ENCODE assay signal across 8 cellular contexts in genomic region chr1:154971341-154971998, GRCh38. TPM values are rescaled to one million over a fixed set of nuclear protein-coding genes. Genes with fewer than 3 reads are reported as not detected.
DNase-seq lines count a peak whose midpoint lies in the region; ATAC-seq, FAIRE-seq and TF ChIP-seq lines count a peak whose summit lies in the region.

No MANE protein-coding gene starts in this region.

- no peak for TF ChIP-seq EP300 in GM12878 (IDR thresholded peaks at IDR 0.05; ENCODE audit: borderline replicate concordance in 1 of 2, control insufficient read depth in 1 of 2, low read depth in 2 of 2, low read length in 2 of 2)

- H2AFZ ChIP-seq in GM12878 (ENCODE audit: control insufficient read depth, low read depth, low read length): no peak overlapping the region

- in situ Hi-C loops in GM12878 (cut with MboI): no loop called here

- SMC1A ChIA-PET in GM12878 (lab: Charles Lee; ENCODE audit: uncharacterized antibody, unreplicated experiment): interaction anchor here (1.3 to 3.2 kb wide), 7 partner anchors 10 to 412 kb away, joined by 3 to 21 read pairs (median 6); partner anchors contain the start of genes FLAD1, KCNN3, PBXIP1 and PYGO2

- H3K4me3 ChIP-seq in heart left ventricle: peak overlapping the region in 10 of 12 donors; percentile 25 to 84 (median 58)
- peak overlapping the region; percentile 63; the same call in 1 of the 2 replicates for H3K4me3 ChIP-seq in GM12878
- H3K4me3 ChIP-seq in lung: no peak overlapping the region
- H3K4me3 ChIP-seq in vagina: peak overlapping the region; percentile 46 to 72

- H4K20me1 ChIP-seq in GM12878 (ENCODE audit: control insufficient read depth, insufficient read depth): no peaks in the 10 kb centered on the region

- FAIRE-seq in GM12878 (lab: Jason Lieb, UNC): no peak

- POLR2A ChIA-PET in GM12878 (lab: Charles Lee): interaction anchor here (0.7 to 9.8 kb wide), 16 partner anchors 8 to 343 kb away, joined by 3 to 140 read pairs (median 4); partner anchors contain the start of genes CLK2, FLAD1, PBXIP1 and PMVK

- peaks cover 58% of the 10 kb centered on the region for H3K79me2 ChIP-seq in GM12878 (ENCODE audit: control insufficient read depth, insufficient read depth, low read length)

- RAD21 ChIA-PET in GM12878 (lab: Charles Lee; ENCODE audit: unreplicated experiment): interaction anchor here (0.9 to 2.8 kb wide), 9 partner anchors 10 to 114 kb away, joined by 3 to 20 read pairs (median 4); partner anchors contain the start of genes FLAD1, PBXIP1, PMVK and PYGO2

- CTCF ChIA-PET in GM12878 (lab: Yijun Ruan, JAX): interaction anchor here (0.6 to 20.6 kb wide), 11 partner anchors 10 to 103 kb away, joined by 3 to 226 read pairs (median 4); partner anchors contain the start of genes ADAM15, LENEP, PBXIP1 and PMVK

- intact Hi-C loops in heart left ventricle (cut with DNase I): loop anchor here in 4 of 10 donors (2.0 to 5.0 kb wide), 4 partner anchors 29 to 81 kb away; partner anchors contain the start of genes ADAM15 (in 1 of the 4) and PMVK (in 1 of the 4)
- intact Hi-C loops in Right ventricle myocardium inferior (cut with DNase I): loop anchor here (2.0 to 5.0 kb wide), 3 partner anchors 35 to 79 kb away; partner anchors contain the start of genes ADAM15 and PMVK
- intact Hi-C loops in GM12878 (cut with micrococcal nuclease; ENCODE audit: unreplicated experiment): loop anchor here (5.0 kb wide), 1 partner anchor 91 kb away; the partner anchor contains the start of gene EFNA4
- intact Hi-C loops in vagina (cut with DNase I): no loop called here

- H3K27me3 ChIP-seq in heart left ventricle (no peaks in the 10 kb centered on the region), GM12878 (replicated peaks in 1 of 2; ENCODE audit: control insufficient read depth in 2 of 2, insufficient read depth in 2 of 2, low read length in 1 of 2) (no peaks in the 10 kb centered on the region), lung (ENCODE audit: control insufficient read depth, insufficient read depth) (no peaks in the 10 kb centered on the region), vagina (no peaks in the 10 kb centered on the region)

- BruUV-seq in GM12878 (replicated peaks; lab: Mats Ljungman, UMichigan): no TSS peak

- H3K9me3 ChIP-seq in heart left ventricle (no peaks in the 10 kb centered on the region), GM12878 (replicated peaks; ENCODE audit: control insufficient read depth, insufficient read depth, low read length) (no peaks in the 10 kb centered on the region), lung (ENCODE audit: control insufficient read depth in 2 of 2, insufficient read depth in 1 of 2, low read length in 1 of 2) (no peaks in the 10 kb centered on the region), vagina (no peaks in the 10 kb centered on the region)

- no peak for TF ChIP-seq RAD21 in GM12878 (IDR thresholded peaks at IDR 0.05; ENCODE audit: insufficient read depth, low read depth, low read length)

- H3K4me1 ChIP-seq in heart left ventricle (peaks cover 22 to 84% (median 63%) of the 10 kb centered on the region in 12 donors), GM12878 (ENCODE audit: control insufficient read depth, insufficient read depth, low read length) (peaks cover 23% of the 10 kb centered on the region), lung (ENCODE audit: control insufficient read depth in 2 of 2, insufficient read depth in 2 of 2, low read length in 2 of 2) (peaks cover 5 to 22% of the 10 kb centered on the region in 2 donors), vagina (peaks cover 65% of the 10 kb centered on the region)

- 20 to 36% (median 25%) methylated on average over 10 of the region's 10 CpGs for WGBS in heart left ventricle, 4 donors
- over 99% methylated on average over 10 of the region's 10 CpGs for WGBS in GM12878 (ENCODE audit: insufficient coverage, insufficient replicate concordance, low lambda C conversion rate, missing lambda C conversion rate)
- WGBS in lung, 2 donors: 33 to 60% methylated on average over 10 of the region's 10 CpGs

- no peak for TF ChIP-seq CTCF in heart left ventricle (IDR thresholded peaks at IDR 0.05)
- TF ChIP-seq CTCF in GM12878 (IDR thresholded peaks at IDR 0.05 in 2 of 3, conservative IDR thresholded peaks at IDR 0.05 in 1 of 3; ENCODE audit: control insufficient read depth in 2 of 3, extremely low read depth in 1 of 3, insufficient read depth in 1 of 3, low read depth in 3 of 3, low read length in 3 of 3): no peak
- no peak for TF ChIP-seq CTCF in lung (IDR thresholded peaks at IDR 0.05; ENCODE audit: control extremely low read depth, extremely low read depth)
- no peak for TF ChIP-seq CTCF in vagina (IDR thresholded peaks at IDR 0.05)

- no peak for ATAC-seq in heart left ventricle
- ATAC-seq in Right ventricle myocardium inferior: no peak
- no peak for ATAC-seq in GM12878
- ATAC-seq in lung (ENCODE audit: insufficient read depth, low FRiP score): no peak
- ATAC-seq in HG03139 (IDR thresholded peaks at IDR 0.05; ENCODE audit: unreplicated experiment): no peak
- ATAC-seq in GM21360 (IDR thresholded peaks at IDR 0.05; ENCODE audit: unreplicated experiment): no peak

- H3K27ac ChIP-seq in heart left ventricle (peak overlapping the region; percentile 89 to 99 (median 99)), GM12878 (ENCODE audit: control insufficient read depth, insufficient read depth) (peak overlapping the region; percentile 65), lung (ENCODE audit: low read depth in 1 of 2, low read length in 1 of 2) (peak overlapping the region; percentile 94 to 96), vagina (peak overlapping the region; percentile 99)

- peak overlapping the region; percentile 74 for H3K4me2 ChIP-seq in GM12878 (ENCODE audit: control insufficient read depth, insufficient read depth)

- TF ChIP-seq POLR2A in heart left ventricle (IDR thresholded peaks at IDR 0.05) (no peak), GM12878 (IDR thresholded peaks at IDR 0.05; ENCODE audit: low read depth, low read length) (no peak), vagina (IDR thresholded peaks at IDR 0.05) (no peak)

- H3K36me3 ChIP-seq in heart left ventricle: peaks cover 0 to 32% (median 20%) of the 10 kb centered on the region in 9 donors
- peaks cover 4 to 8% of the 10 kb centered on the region in 2 experiments; a peak in 3 of 4 replicates for H3K36me3 ChIP-seq in GM12878 (ENCODE audit: control insufficient read depth in 2 of 2, insufficient read depth in 2 of 2, low read length in 1 of 2)
- H3K36me3 ChIP-seq in lung (ENCODE audit: control insufficient read depth in 2 of 2, insufficient read depth in 2 of 2, low read length in 2 of 2): peaks cover 8 to 23% of the 10 kb centered on the region in 2 donors
- peaks cover 0 to 6% of the 10 kb centered on the region in 2 donors for H3K36me3 ChIP-seq in vagina

- DNase-seq in heart left ventricle (peak in 2 of 5 donors; percentile 65 to 73), Right ventricle myocardium inferior (ENCODE audit: missing footprints) (no peak), GM12878 (ENCODE audit: low read depth, low spot score) (no peak), lung (ENCODE audit: low spot score) (no peak), vagina (ENCODE audit: extremely low spot score in 2 of 2) (no peak), 8988T (no peak)

- H3K9ac ChIP-seq in GM12878 (ENCODE audit: control insufficient read depth, insufficient read depth, low read length): peak overlapping the region; percentile 52

RNA-seq across cellular contexts. Expression of gene SHC1, which starts 0.9 kb away (rescaled TPM):
- total RNA-seq in heart left ventricle: 100 to 1,000 TPM in 1 of 9 donors, 10 to 100 TPM in 8; 38.8 to 115 (median 62.4) TPM
- 10 to 100 TPM; 23.6 to 93.7 TPM for polyA plus RNA-seq in heart left ventricle
- total RNA-seq in Right ventricle myocardium inferior: 60.4 TPM
- total RNA-seq in GM12878 (2013; cell fraction: nucleolus; rRNA removed): 28.2 and 32.6 TPM in 2 replicates
- total RNA-seq in GM12878 (2014; rRNA removed): 22.2 and 24.7 TPM in 2 replicates
- total RNA-seq in GM12878 (2014; rRNA removed; fragmentation: Illumina TruSeq; extraction: Trizol): 15.1 and 16.7 TPM in 2 replicates
- 36.5 and 38.3 TPM in 2 replicates for total RNA-seq in GM12878 (2021)
- polyA plus RNA-seq in GM12878 (2011; ENCODE audit: low read depth): 20.5 TPM
- 25.8 and 49.3 TPM in 2 replicates for polyA plus RNA-seq in GM12878 (2011; rRNA removed)
- polyA plus RNA-seq in GM12878 (2011; cell fraction: cytosol; rRNA removed): 43.4 and 48.7 TPM in 2 replicates
- 89.2 and 106 TPM in 2 replicates for polyA plus RNA-seq in GM12878 (2011; cell fraction: nucleus; rRNA removed)
- polyA plus RNA-seq in GM12878 (2012): 21.0 and 29.9 TPM in 2 replicates
- 47.3 and 67.3 TPM in 2 replicates for polyA plus RNA-seq in GM12878 (2014; fragmentation: Illumina TruSeq; extraction: Trizol)
- 1 to 10 TPM; 2.6 to 3.7 TPM for polyA plus RNA-seq in GM12878 (2014; fragmentation: Nextera tagmentation; extraction: Ambion mirVana)
- 35.0 and 35.4 TPM in 2 replicates for polyA plus RNA-seq in GM12878 (2014; rRNA removed)
- 10 to 100 TPM; 24.9 to 25.5 TPM for polyA plus RNA-seq in GM12878 (2016; fragmentation: Nextera tagmentation; extraction: Ambion mirVana)
- 35.0 and 41.1 TPM in 2 replicates for polyA minus RNA-seq in GM12878 (2011; rRNA and poly(A)+ RNA removed)
- polyA minus RNA-seq in GM12878 (2011; cell fraction: cytosol; rRNA and poly(A)+ RNA removed): 13.8 and 21.9 TPM in 2 replicates
- polyA minus RNA-seq in GM12878 (2011; cell fraction: nucleus; rRNA and poly(A)+ RNA removed): 14.7 and 25.1 TPM in 2 replicates
- total RNA-seq in lung: 100 to 1,000 TPM in 1 of 2 donors, 10 to 100 TPM in 1; 67.6 to 136 TPM
- polyA plus RNA-seq in lung: 100 to 1,000 TPM in 1 of 2 donors, 10 to 100 TPM in 1; 76.5 to 111 TPM
- total RNA-seq in vagina: 110 TPM

RNA-seq across cellular contexts. Expression of gene CKS1B, which starts 3.0 kb away (rescaled TPM):
- total RNA-seq in heart left ventricle (10 to 100 TPM; 11.0 to 30.0 (median 16.7) TPM), Right ventricle myocardium inferior (22.2 TPM), GM12878 (2014; rRNA removed) (176 and 192 TPM in 2 replicates), GM12878 (2014; rRNA removed; fragmentation: Illumina TruSeq; extraction: Trizol) (168 and 170 TPM in 2 replicates), GM12878 (2021) (125 and 134 TPM in 2 replicates), lung (10 to 100 TPM; 22.3 to 33.6 TPM), vagina (30.4 TPM)
- polyA plus RNA-seq in heart left ventricle (10 to 100 TPM in 1 of 2 donors, 1 to 10 TPM in 1; 6.8 to 48.9 TPM), GM12878 (2011; rRNA removed) (534 and 543 TPM in 2 replicates), GM12878 (2014; fragmentation: Illumina TruSeq; extraction: Trizol) (316 and 394 TPM in 2 replicates), GM12878 (2014; fragmentation: Nextera tagmentation; extraction: Ambion mirVana) (100 to 1,000 TPM; 598 to 608 TPM), GM12878 (2014; rRNA removed) (214 and 229 TPM in 2 replicates), GM12878 (2016; fragmentation: Nextera tagmentation; extraction: Ambion mirVana) (100 to 1,000 TPM; 411 to 419 TPM), lung (10 to 100 TPM; 26.9 to 38.2 TPM)
- 19.6 and 23.8 TPM in 2 replicates for total RNA-seq in GM12878 (2013; cell fraction: nucleolus; rRNA removed)
- 366 TPM for polyA plus RNA-seq in GM12878 (2011; ENCODE audit: low read depth)
- polyA plus RNA-seq in GM12878 (2011; cell fraction: cytosol; rRNA removed): 498 and 551 TPM in 2 replicates
- 223 and 288 TPM in 2 replicates for polyA plus RNA-seq in GM12878 (2011; cell fraction: nucleus; rRNA removed)
- 190 and 203 TPM in 2 replicates for polyA plus RNA-seq in GM12878 (2012)
- polyA minus RNA-seq in GM12878 (2011; rRNA and poly(A)+ RNA removed): 221 and 229 TPM in 2 replicates
- polyA minus RNA-seq in GM12878 (2011; cell fraction: cytosol; rRNA and poly(A)+ RNA removed): 41.8 and 54.5 TPM in 2 replicates
- polyA minus RNA-seq in GM12878 (2011; cell fraction: nucleus; rRNA and poly(A)+ RNA removed): 32.4 and 34.0 TPM in 2 replicates

RNA-seq across cellular contexts. Expression of gene PYGO2, which starts 9.9 kb away (rescaled TPM):
- 10 to 100 TPM; 10.7 to 19.2 (median 16.3) TPM for total RNA-seq in heart left ventricle
- 10 to 100 TPM in 1 of 2 donors, 1 to 10 TPM in 1; 9.7 to 18.0 TPM for polyA plus RNA-seq in heart left ventricle
- total RNA-seq in Right ventricle myocardium inferior: 16.0 TPM
- 21.0 and 21.3 TPM in 2 replicates for total RNA-seq in GM12878 (2013; cell fraction: nucleolus; rRNA removed)
- 21.1 and 21.9 TPM in 2 replicates for total RNA-seq in GM12878 (2014; rRNA removed)
- total RNA-seq in GM12878 (2014; rRNA removed; fragmentation: Illumina TruSeq; extraction: Trizol): 12.4 and 12.9 TPM in 2 replicates
- 32.9 and 33.8 TPM in 2 replicates for total RNA-seq in GM12878 (2021)
- 9.9 TPM for polyA plus RNA-seq in GM12878 (2011; ENCODE audit: low read depth)
- polyA plus RNA-seq in GM12878 (2011; rRNA removed): 14.4 and 22.8 TPM in 2 replicates
- 27.4 and 28.7 TPM in 2 replicates for polyA plus RNA-seq in GM12878 (2011; cell fraction: cytosol; rRNA removed)
- 43.9 and 46.6 TPM in 2 replicates for polyA plus RNA-seq in GM12878 (2011; cell fraction: nucleus; rRNA removed)
- polyA plus RNA-seq in GM12878 (2012): 17.7 and 19.5 TPM in 2 replicates
- polyA plus RNA-seq in GM12878 (2014; fragmentation: Illumina TruSeq; extraction: Trizol): 19.8 and 24.2 TPM in 2 replicates
- 1 to 10 TPM; 8.1 to 8.3 TPM for polyA plus RNA-seq in GM12878 (2014; fragmentation: Nextera tagmentation; extraction: Ambion mirVana)
- polyA plus RNA-seq in GM12878 (2014; rRNA removed): 27.8 and 30.0 TPM in 2 replicates
- polyA plus RNA-seq in GM12878 (2016; fragmentation: Nextera tagmentation; extraction: Ambion mirVana): 10 to 100 TPM; 27.8 to 28.0 TPM
- 12.5 and 20.0 TPM in 2 replicates for polyA minus RNA-seq in GM12878 (2011; rRNA and poly(A)+ RNA removed)
- 8.6 and 8.8 TPM in 2 replicates for polyA minus RNA-seq in GM12878 (2011; cell fraction: cytosol; rRNA and poly(A)+ RNA removed)
- 10.8 and 15.9 TPM in 2 replicates for polyA minus RNA-seq in GM12878 (2011; cell fraction: nucleus; rRNA and poly(A)+ RNA removed)
- 10 to 100 TPM; 17.9 to 25.2 TPM for total RNA-seq in lung
- polyA plus RNA-seq in lung: 10 to 100 TPM; 14.6 to 22.2 TPM
- total RNA-seq in vagina: 19.2 TPM

RNA-seq across cellular contexts. Expression of gene FLAD1, which starts 11.7 kb away (rescaled TPM):
- total RNA-seq in heart left ventricle (10 to 100 TPM; 19.4 to 35.0 (median 27.4) TPM), Right ventricle myocardium inferior (30.8 TPM), GM12878 (2014; rRNA removed) (64.2 and 68.7 TPM in 2 replicates), GM12878 (2014; rRNA removed; fragmentation: Illumina TruSeq; extraction: Trizol) (41.4 and 41.9 TPM in 2 replicates), GM12878 (2021) (53.6 and 61.5 TPM in 2 replicates), lung (10 to 100 TPM; 10.9 to 37.0 TPM), vagina (20.6 TPM)
- polyA plus RNA-seq in heart left ventricle (10 to 100 TPM; 22.3 to 50.7 TPM), GM12878 (2011; rRNA removed) (22.0 and 39.2 TPM in 2 replicates), GM12878 (2014; fragmentation: Illumina TruSeq; extraction: Trizol) (29.9 and 51.6 TPM in 2 replicates), GM12878 (2014; fragmentation: Nextera tagmentation; extraction: Ambion mirVana) (10 to 100 TPM; 22.9 to 30.1 TPM), GM12878 (2014; rRNA removed) (78.7 and 85.7 TPM in 2 replicates), GM12878 (2016; fragmentation: Nextera tagmentation; extraction: Ambion mirVana) (10 to 100 TPM; 82.5 to 93.4 TPM), lung (10 to 100 TPM; 29.3 to 31.9 TPM)
- 28.4 and 33.1 TPM in 2 replicates for total RNA-seq in GM12878 (2013; cell fraction: nucleolus; rRNA removed)
- polyA plus RNA-seq in GM12878 (2011; ENCODE audit: low read depth): 25.9 TPM
- polyA plus RNA-seq in GM12878 (2011; cell fraction: cytosol; rRNA removed): 51.2 and 72.3 TPM in 2 replicates
- polyA plus RNA-seq in GM12878 (2011; cell fraction: nucleus; rRNA removed): 74.9 and 79.0 TPM in 2 replicates
- polyA plus RNA-seq in GM12878 (2012): 24.4 and 29.4 TPM in 2 replicates
- polyA minus RNA-seq in GM12878 (2011; rRNA and poly(A)+ RNA removed): 40.4 and 64.8 TPM in 2 replicates
- 16.8 and 23.3 TPM in 2 replicates for polyA minus RNA-seq in GM12878 (2011; cell fraction: cytosol; rRNA and poly(A)+ RNA removed)
- polyA minus RNA-seq in GM12878 (2011; cell fraction: nucleus; rRNA and poly(A)+ RNA removed): 18.7 and 27.7 TPM in 2 replicates

RNA-seq across cellular contexts. Expression of gene PBXIP1, which starts 15.6 kb away (rescaled TPM):
- total RNA-seq in heart left ventricle (10 to 100 TPM; 38.2 to 70.4 (median 51.7) TPM), Right ventricle myocardium inferior (55.9 TPM), GM12878 (2014; rRNA removed) (25.6 and 26.8 TPM in 2 replicates), GM12878 (2014; rRNA removed; fragmentation: Illumina TruSeq; extraction: Trizol) (14.3 and 15.6 TPM in 2 replicates), GM12878 (2021) (21.1 and 24.6 TPM in 2 replicates), lung (100 to 1,000 TPM in 1 of 2 donors, 10 to 100 TPM in 1; 37.3 to 178 TPM), vagina (56.5 TPM)
- polyA plus RNA-seq in heart left ventricle (10 to 100 TPM; 36.9 to 38.2 TPM), GM12878 (2011; rRNA removed) (15.0 and 20.9 TPM in 2 replicates), GM12878 (2014; fragmentation: Illumina TruSeq; extraction: Trizol) (8.0 and 15.2 TPM in 2 replicates), GM12878 (2014; fragmentation: Nextera tagmentation; extraction: Ambion mirVana) (1 to 10 TPM in 1 of 2 experiments, under 1 TPM in 1; 0.63 to 2.0 TPM), GM12878 (2014; rRNA removed) (22.4 and 22.9 TPM in 2 replicates), GM12878 (2016; fragmentation: Nextera tagmentation; extraction: Ambion mirVana) (10 to 100 TPM; 12.2 to 13.7 TPM), lung (10 to 100 TPM; 32.8 to 33.2 TPM)
- 33.0 and 36.9 TPM in 2 replicates for total RNA-seq in GM12878 (2013; cell fraction: nucleolus; rRNA removed)
- polyA plus RNA-seq in GM12878 (2011; ENCODE audit: low read depth): 23.3 TPM
- 23.1 and 26.3 TPM in 2 replicates for polyA plus RNA-seq in GM12878 (2011; cell fraction: cytosol; rRNA removed)
- polyA plus RNA-seq in GM12878 (2011; cell fraction: nucleus; rRNA removed): 37.4 and 41.6 TPM in 2 replicates
- 36.8 and 37.1 TPM in 2 replicates for polyA plus RNA-seq in GM12878 (2012)
- 10.8 and 26.6 TPM in 2 replicates for polyA minus RNA-seq in GM12878 (2011; rRNA and poly(A)+ RNA removed)
- polyA minus RNA-seq in GM12878 (2011; cell fraction: cytosol; rRNA and poly(A)+ RNA removed): 7.4 and 8.3 TPM in 2 replicates
- polyA minus RNA-seq in GM12878 (2011; cell fraction: nucleus; rRNA and poly(A)+ RNA removed): 6.5 and 10.7 TPM in 2 replicates
